1 cellular context compared by ENCODE assay signal in the genomic region with DNA sequence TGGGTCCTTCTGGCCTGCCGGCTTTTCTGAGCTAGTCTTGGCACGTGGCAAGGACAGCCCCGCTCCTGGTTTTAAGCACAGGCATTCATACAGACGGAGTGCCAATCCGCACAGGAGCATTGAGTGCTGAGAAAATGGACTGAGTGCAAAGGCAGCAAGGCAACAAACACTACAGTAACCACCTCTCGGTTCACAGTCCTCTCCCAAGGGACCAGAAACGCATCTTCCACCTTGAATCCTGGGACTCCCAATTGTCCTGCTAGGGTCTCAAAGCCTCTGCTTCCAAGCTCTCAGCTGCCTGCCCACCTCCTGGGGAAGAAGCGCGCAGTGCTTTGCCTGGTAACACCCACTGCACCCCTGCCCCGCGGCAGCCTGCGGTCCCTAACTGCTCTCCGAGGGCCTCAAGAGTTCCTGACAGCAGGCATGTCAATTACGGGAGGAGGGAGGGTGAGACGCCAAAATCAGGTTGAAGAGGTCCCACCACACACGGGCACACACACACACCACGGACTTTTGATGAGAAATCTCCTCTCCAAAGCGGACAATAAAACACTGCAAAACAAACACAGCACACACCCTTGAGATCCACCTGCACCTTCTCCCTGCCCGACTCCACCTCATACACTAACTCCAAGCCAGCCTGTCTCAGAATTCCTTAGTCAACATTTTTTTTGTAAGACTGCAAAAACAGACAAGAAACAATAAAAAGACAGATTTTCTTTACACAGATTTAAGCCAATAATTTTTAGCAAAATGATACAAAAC.
TF ChIP-seq lines count a peak whose summit lies in the region.

No MANE protein-coding gene starts in this region.

TF ChIP-seq in HepG2, 621 proteins besides CTCF, POLR2A, EP300 and RAD21 (continued from another document):
- TF ChIP-seq, protein P1, sequence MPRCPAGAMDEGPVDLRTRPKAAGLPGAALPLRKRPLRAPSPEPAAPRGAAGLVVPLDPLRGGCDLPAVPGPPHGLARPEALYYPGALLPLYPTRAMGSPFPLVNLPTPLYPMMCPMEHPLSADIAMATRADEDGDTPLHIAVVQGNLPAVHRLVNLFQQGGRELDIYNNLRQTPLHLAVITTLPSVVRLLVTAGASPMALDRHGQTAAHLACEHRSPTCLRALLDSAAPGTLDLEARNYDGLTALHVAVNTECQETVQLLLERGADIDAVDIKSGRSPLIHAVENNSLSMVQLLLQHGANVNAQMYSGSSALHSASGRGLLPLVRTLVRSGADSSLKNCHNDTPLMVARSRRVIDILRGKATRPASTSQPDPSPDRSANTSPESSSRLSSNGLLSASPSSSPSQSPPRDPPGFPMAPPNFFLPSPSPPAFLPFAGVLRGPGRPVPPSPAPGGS (CRISPR knock-in tag; IDR thresholded peaks at IDR 0.05) = no peak
- no peak; the same call in 1 of the 2 replicates for TF ChIP-seq IRF2 (CRISPR knock-in tag; IDR thresholded peaks at IDR 0.05)
- TF ChIP-seq SP2 (CRISPR knock-in tag; IDR thresholded peaks at IDR 0.05) = no peak
- TF ChIP-seq, protein P2, sequence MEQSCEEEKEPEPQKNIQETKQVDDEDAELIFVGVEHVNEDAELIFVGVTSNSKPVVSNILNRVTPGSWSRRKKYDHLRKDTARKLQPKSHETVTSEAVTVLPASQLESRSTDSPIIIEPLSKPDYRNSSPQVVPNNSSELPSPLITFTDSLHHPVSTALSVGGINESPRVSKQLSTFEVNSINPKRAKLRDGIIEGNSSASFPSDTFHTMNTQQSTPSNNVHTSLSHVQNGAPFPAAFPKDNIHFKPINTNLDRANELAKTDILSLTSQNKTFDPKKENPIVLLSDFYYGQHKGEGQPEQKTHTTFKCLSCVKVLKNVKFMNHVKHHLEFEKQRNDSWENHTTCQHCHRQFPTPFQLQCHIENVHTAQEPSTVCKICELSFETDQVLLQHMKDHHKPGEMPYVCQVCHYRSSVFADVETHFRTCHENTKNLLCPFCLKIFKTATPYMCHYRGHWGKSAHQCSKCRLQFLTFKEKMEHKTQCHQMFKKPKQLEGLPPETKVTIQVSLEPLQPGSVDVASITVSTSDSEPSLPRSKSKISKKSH (CRISPR knock-in tag; IDR thresholded peaks at IDR 0.05; ENCODE audit: borderline replicate concordance) = 0 out of 2 replicates have a peak, but pooled peaks have one; percentile 4
- TF ChIP-seq, protein P3, sequence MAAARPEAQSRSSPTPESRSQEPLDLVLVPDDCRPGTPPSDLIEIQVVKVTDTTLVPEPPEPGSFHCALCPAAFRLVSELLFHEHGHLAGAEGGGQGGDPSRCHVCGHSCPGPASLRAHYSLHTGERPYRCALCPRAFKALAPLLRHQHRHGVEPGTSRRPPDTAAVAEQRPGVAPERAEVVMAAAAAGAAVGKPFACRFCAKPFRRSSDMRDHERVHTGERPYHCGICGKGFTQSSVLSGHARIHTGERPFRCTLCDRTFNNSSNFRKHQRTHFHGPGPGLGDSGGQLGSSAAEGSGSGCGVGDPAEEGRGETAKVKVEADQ (CRISPR knock-in tag; IDR thresholded peaks at IDR 0.05; ENCODE audit: borderline replicate concordance) = peak; percentile 83
- peak; percentile 40; the same call in 1 of the 2 replicates for TF ChIP-seq MAFG (CRISPR knock-in tag; IDR thresholded peaks at IDR 0.05)
- no peak for TF ChIP-seq PHF5A (CRISPR knock-in tag; IDR thresholded peaks at IDR 0.05; ENCODE audit: low read depth, unreplicated experiment)
- TF ChIP-seq ZNF7 (CRISPR knock-in tag; IDR thresholded peaks at IDR 0.05) = no peak
- TF ChIP-seq ZNF335 (CRISPR knock-in tag; IDR thresholded peaks at IDR 0.05) = 0 out of 2 replicates have a peak, but pooled peaks have one; percentile 29
- TF ChIP-seq RBFOX2 (IDR thresholded peaks at IDR 0.05; ENCODE audit: low read depth, low read length) = 0 out of 2 replicates have a peak, but pooled peaks have one; percentile 15
- 0 out of 2 replicates have a peak, but pooled peaks have one; percentile 7 for TF ChIP-seq CENPT (CRISPR knock-in tag; IDR thresholded peaks at IDR 0.05; ENCODE audit: low read depth)
- TF ChIP-seq ZNF615 (CRISPR knock-in tag; IDR thresholded peaks at IDR 0.05; ENCODE audit: borderline replicate concordance) = 0 out of 2 replicates have a peak, but pooled peaks have one; percentile 32
- TF ChIP-seq KDM5B (CRISPR knock-in tag; IDR thresholded peaks at IDR 0.05; ENCODE audit: borderline replicate concordance) = no peak
- no peak for TF ChIP-seq ZNF713 (CRISPR knock-in tag; IDR thresholded peaks at IDR 0.05)
TF ChIP-seq in HepG2: peak in this region for 38.
